8 cellular contexts compared by ENCODE assay signal in the genomic region with DNA sequence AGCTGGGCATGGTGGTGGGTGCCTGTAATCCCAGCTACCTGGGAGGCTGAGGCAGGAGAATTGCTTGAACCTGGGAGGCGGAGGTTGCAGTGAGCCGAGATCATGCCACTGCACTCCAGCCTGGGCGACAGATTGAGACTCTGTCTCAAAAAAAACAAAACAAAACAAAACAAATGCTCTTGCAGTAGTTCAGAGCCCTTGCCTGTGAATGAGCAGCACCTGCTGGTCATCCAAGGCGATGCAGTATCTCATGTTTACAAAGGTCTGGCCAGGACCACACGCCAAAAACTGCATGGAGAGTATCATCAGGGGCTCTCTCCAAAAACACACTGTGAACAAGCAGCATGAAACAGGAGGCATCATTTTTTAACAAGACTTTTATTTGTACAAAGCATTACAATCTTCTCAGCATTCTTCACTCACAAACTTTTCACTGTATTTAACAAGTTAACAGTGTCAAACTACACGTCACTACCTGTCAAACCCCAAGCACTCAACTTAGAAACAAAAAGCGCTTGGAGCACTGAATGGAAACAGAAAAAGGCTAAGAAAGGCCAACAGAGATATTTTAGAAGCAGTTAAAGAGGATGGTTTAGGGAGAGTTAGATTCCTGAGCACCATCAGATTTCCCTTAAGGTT. TPM values are rescaled to one million over a fixed set of nuclear protein-coding genes. Genes with fewer than 3 reads are reported as not detected.
DNase-seq lines count a peak whose midpoint lies in the region; FAIRE-seq and TF ChIP-seq lines count a peak whose summit lies in the region.
"Not testable (repeated sequence)": the region's sequence is repeated elsewhere in the genome, so short reads cannot be mapped to it uniquely, and the experiment has no call there.

No MANE protein-coding gene starts in this region.

- not testable (repeated sequence) for H3F3A ChIP-seq in OCI-LY1 (ENCODE audit: insufficient read depth, low read length)

- H3K9me3 Mint-ChIP-seq in activated CD4-positive, alpha-beta memory T cell treated with anti-CD3 and anti-CD28 coated beads, Interleukin-2, amount 10 ng/mL, durations not matched to agents 7 days and 5 days, result not testable (repeated sequence)

- not testable (repeated sequence) for H2AFZ ChIP-seq in OCI-LY1 (ENCODE audit: low read length)

- H3K27me3 ChIP-seq in OCI-LY1 (ENCODE audit: insufficient read depth, low read length); layer of hippocampus (ENCODE audit: control insufficient read depth, insufficient read depth, low read length): not testable (repeated sequence)

- H3K4me3 ChIP-seq in OCI-LY1 (ENCODE audit: low read depth, low read length, poor library complexity, severe bottlenecking); coronary artery: not testable (repeated sequence)

- peak overlapping the region; percentile 77 for H3K27ac Mint-ChIP-seq in activated CD4-positive, alpha-beta memory T cell treated with anti-CD3 and anti-CD28 coated beads, Interleukin-2, amount 10 ng/mL, durations not matched to agents 7 days and 5 days

- peak; percentile 93 for TF ChIP-seq CTCF in C4-2B (conservative IDR thresholded peaks at IDR 0.05)
- peak; percentile 62 for TF ChIP-seq CTCF in OCI-LY1 (IDR thresholded peaks at IDR 0.05; ENCODE audit: low read length)
- TF ChIP-seq CTCF in coronary artery (IDR thresholded peaks at IDR 0.05), result peak; percentile 27

- H3K4me1 Mint-ChIP-seq in activated CD4-positive, alpha-beta memory T cell treated with anti-CD3 and anti-CD28 coated beads, Interleukin-2, amount 10 ng/mL, durations not matched to agents 7 days and 5 days, result peaks cover 37% of the 10 kb centered on the region

- H3K9ac ChIP-seq in OCI-LY1 (ENCODE audit: low read length), result peak overlapping the region; percentile 29; the same call in 1 of the 2 replicates

- H3K36me3 ChIP-seq in OCI-LY1 (ENCODE audit: insufficient read depth, low read length), result peaks cover 30% of the 10 kb centered on the region

- peaks cover 37% of the 10 kb centered on the region for H3K36me3 Mint-ChIP-seq in activated CD4-positive, alpha-beta memory T cell treated with anti-CD3 and anti-CD28 coated beads, Interleukin-2, amount 10 ng/mL, durations not matched to agents 7 days and 5 days (ENCODE audit: low read depth)

- peak; percentile 79 for FAIRE-seq in GM19239 (lab: Jason Lieb, UNC)

- POLR2A ChIA-PET in activated CD4-positive, alpha-beta memory T cell treated with anti-CD3 and anti-CD28 coated beads, Interleukin-2, amount 10 ng/mL, durations not matched to agents 7 days and 5 days (lab: Charles Lee), result interaction anchor here (0.8 to 1.8 kb wide), 2 partner anchors 132 to 188 kb away, joined by 3 to 7 read pairs; partner anchors contain the start of genes CDC26 and PRPF4

- not testable (repeated sequence) for H3K27me3 Mint-ChIP-seq in activated CD4-positive, alpha-beta memory T cell treated with anti-CD3 and anti-CD28 coated beads, Interleukin-2, amount 10 ng/mL, durations not matched to agents 7 days and 5 days

- H3K4me2 ChIP-seq in OCI-LY1 (ENCODE audit: low read length), result peak overlapping the region; percentile 37; the same call in 1 of the 2 replicates

- not testable (repeated sequence) for DNase-seq in GM19239 (ENCODE audit: insufficient read length, low spot score); coronary artery (ENCODE audit: low spot score)
- peak; percentile 80 to 83 for DNase-seq in Kasumi-1 (lab: John Stamatoyannopoulos, UW)
- DNase-seq in activated CD4-positive, alpha-beta memory T cell treated with anti-CD3 and anti-CD28 coated beads, Interleukin-2, amount 10 ng/mL, durations not matched to agents 7 days and 5 days, result peak; percentile 71
- DNase-seq in stimulated activated CD4-positive, alpha-beta T cell treated with anti-CD3 and anti-CD28 coated beads, Interleukin-15, amount 100 ng/mL, for 24 hours, result peak; percentile 62

- peak overlapping the region; percentile 40 for H3K4me3 Mint-ChIP-seq in activated CD4-positive, alpha-beta memory T cell treated with anti-CD3 and anti-CD28 coated beads, Interleukin-2, amount 10 ng/mL, durations not matched to agents 7 days and 5 days

- H3K9me2 ChIP-seq in OCI-LY1 (ENCODE audit: low read depth, low read length), result not testable (repeated sequence)

- CTCF ChIA-PET in activated CD4-positive, alpha-beta memory T cell treated with anti-CD3 and anti-CD28 coated beads, Interleukin-2, amount 10 ng/mL, durations not matched to agents 7 days and 5 days (lab: Charles Lee), result interaction anchor here (0.8 to 4.0 kb wide), 5 partner anchors 9 to 251 kb away, joined by 3 to 32 read pairs (median 4); partner anchors contain the start of genes CDC26 and PRPF4

- peaks cover 36% of the 10 kb centered on the region for H3K4me1 ChIP-seq in OCI-LY1 (ENCODE audit: insufficient read depth, low read length, severe bottlenecking)

- H3K27ac ChIP-seq in C4-2B, coronary artery: not testable (repeated sequence)
- H3K27ac ChIP-seq in OCI-LY1 (ENCODE audit: low read depth, low read length, poor library complexity, severe bottlenecking), result peak overlapping the region; percentile 13
- peak overlapping the region; percentile 10 for H3K27ac ChIP-seq in layer of hippocampus (ENCODE audit: low read depth, low read length)

- H4K20me1 ChIP-seq in OCI-LY1 (ENCODE audit: insufficient read depth, low read length), result not testable (repeated sequence)

- not testable (repeated sequence) for H3K79me2 ChIP-seq in OCI-LY1 (ENCODE audit: insufficient read depth, low read length)

- H3K9me3 ChIP-seq in OCI-LY1 (ENCODE audit: low read length), result not testable (repeated sequence)

RNA-seq across cellular contexts. Expression of gene POLE3, which starts 3.5 kb away (rescaled TPM):
- 10 to 100 TPM; 52.5 to 55.8 TPM for total RNA-seq in activated CD4-positive, alpha-beta memory T cell treated with anti-CD3 and anti-CD28 coated beads, Interleukin-2, amount 10 ng/mL, durations not matched to agents 7 days and 5 days

RNA-seq across cellular contexts. Expression of gene C9orf43, which starts 3.6 kb away (rescaled TPM):
- under 1 TPM; 0.40 TPM for total RNA-seq in activated CD4-positive, alpha-beta memory T cell treated with anti-CD3 and anti-CD28 coated beads, Interleukin-2, amount 10 ng/mL, durations not matched to agents 7 days and 5 days

RNA-seq across cellular contexts. Expression of gene ALAD, which starts 5.9 kb away (rescaled TPM):
- 10 to 100 TPM; 25.1 to 29.0 TPM for total RNA-seq in activated CD4-positive, alpha-beta memory T cell treated with anti-CD3 and anti-CD28 coated beads, Interleukin-2, amount 10 ng/mL, durations not matched to agents 7 days and 5 days

RNA-seq across cellular contexts. Expression of gene HDHD3, which starts 30.2 kb away (rescaled TPM):
- 10 to 100 TPM; 16.1 to 16.5 TPM for total RNA-seq in activated CD4-positive, alpha-beta memory T cell treated with anti-CD3 and anti-CD28 coated beads, Interleukin-2, amount 10 ng/mL, durations not matched to agents 7 days and 5 days

RNA-seq across cellular contexts. Expression of gene RGS3, which starts 56.5 kb away (rescaled TPM):
- total RNA-seq in activated CD4-positive, alpha-beta memory T cell treated with anti-CD3 and anti-CD28 coated beads, Interleukin-2, amount 10 ng/mL, durations not matched to agents 7 days and 5 days, result 10 to 100 TPM; 22.7 to 24.0 TPM

Comparison
In these comparisons a context has a peak if more than half of its experiments do, and no peak if none do; other contexts are left out.
1. CTCF ChIP-seq: peak in every context shown above with its lines; median percentile 93 in C4-2B; 62 in OCI-LY1; 27 in coronary artery.